Comparison of ENCODE assay signal across 9 cellular contexts in genomic region chr10:68470300-68470699, GRCh38. TPM values are rescaled to one million over a fixed set of nuclear protein-coding genes. Genes with fewer than 3 reads are reported as not detected.
DNase-seq lines count a peak whose midpoint lies in the region; ATAC-seq and TF ChIP-seq lines count a peak whose summit lies in the region.
"Had no signal": no experiment of that assay in that cellular context is flagged by ENCODE, and none has a peak within 500 bp of the region (broad histone marks: within the 10 kb centered on the region; RNA-seq: fewer than 3 reads in every experiment).

No MANE protein-coding gene starts in this region.

- peak overlapping the region; percentile 64 for H3K4me3 ChIP-seq in cardiac muscle cell
- H3K4me3 ChIP-seq in SJSA1 = peak overlapping the region; percentile 74
- peak overlapping the region; percentile 82 to 90 for H3K4me3 ChIP-seq in foreskin fibroblast (ENCODE audit: low read depth in 1 of 2, low read length in 2 of 2)
- H3K4me3 ChIP-seq in thymus (ENCODE audit: low read length) = peak overlapping the region; percentile 74

- H3K27ac Mint-ChIP-seq in CD14-positive monocyte = no peak overlapping the region

- intact Hi-C loops in cardiac septum (cut with DNase I) (no loop called here), CD14-positive monocyte (cut with micrococcal nuclease) (no loop called here)

- no peak for TF ChIP-seq CTCF in cardiac muscle cell (IDR thresholded peaks at IDR 0.05; ENCODE audit: low read depth, low read length)
- TF ChIP-seq CTCF in foreskin fibroblast (IDR thresholded peaks at IDR 0.05; ENCODE audit: low read depth, low read length) = no peak
- no peak for TF ChIP-seq CTCF in CD14-positive monocyte (IDR thresholded peaks at IDR 0.05)

- H3K4me1 ChIP-seq in cardiac muscle cell (ENCODE audit: low read depth) (no peaks in the 10 kb centered on the region), SJSA1 (replicated peaks) (peaks cover 19% of the 10 kb centered on the region), thymus (ENCODE audit: control insufficient read depth, insufficient read depth, low read length) (peaks cover 11% of the 10 kb centered on the region)

- peaks cover 15% of the 10 kb centered on the region for H3K36me3 ChIP-seq in cardiac muscle cell
- H3K36me3 ChIP-seq in SJSA1 = peaks cover 55% of the 10 kb centered on the region
- H3K36me3 ChIP-seq in thymus (ENCODE audit: control insufficient read depth, insufficient read depth) = peaks cover 11% of the 10 kb centered on the region
- H3K36me3 ChIP-seq: left ventricle myocardium inferior had no signal

- H3K27me3 ChIP-seq in cardiac muscle cell (no peaks in the 10 kb centered on the region), SJSA1 (replicated peaks) (no peaks in the 10 kb centered on the region), thymus (ENCODE audit: control insufficient read depth, insufficient read depth) (no peaks in the 10 kb centered on the region)

- peaks cover 26% of the 10 kb centered on the region for H3K4me1 Mint-ChIP-seq in CD14-positive monocyte

- H3K27ac ChIP-seq in cardiac muscle cell (no peak overlapping the region), SJSA1 (0 out of 2 replicates have a peak overlapping the region, but pooled peaks have one; percentile 85), thymus (ENCODE audit: low read depth) (no peak overlapping the region)
- H3K27ac ChIP-seq: left ventricle myocardium inferior had no signal

- H3K36me3 Mint-ChIP-seq in CD14-positive monocyte = peaks cover 10 to 17% of the 10 kb centered on the region in 2 donors

- no peak overlapping the region for H3K4me3 Mint-ChIP-seq in CD14-positive monocyte

- no peak for DNase-seq in cardiac muscle cell (ENCODE audit: low read depth in 1 of 2, low spot score in 1 of 2)
- DNase-seq in cardiac septum (ENCODE audit: low spot score) = no peak
- no peak for DNase-seq in SJSA1 (ENCODE audit: low read depth in 1 of 2, low spot score in 2 of 2)
- no peak for DNase-seq in foreskin fibroblast
- no peak for DNase-seq in superior temporal gyrus (ENCODE audit: extremely low spot score)
- DNase-seq in CD14-positive monocyte (ENCODE audit: low spot score) = no peak
- DNase-seq: left ventricle myocardium inferior had no signal

- WGBS in thymus = 70% methylated on average over 6 of the region's 6 CpGs

- peaks cover 0 to 1% (median 0%) of the 10 kb centered on the region in 3 donors for H3K27me3 Mint-ChIP-seq in CD14-positive monocyte (ENCODE audit: low read depth in 3 of 3)

- no peaks in the 10 kb centered on the region for H3K9me3 Mint-ChIP-seq in CD14-positive monocyte

- no peak for ATAC-seq in GM18520 (IDR thresholded peaks at IDR 0.05; ENCODE audit: unreplicated experiment)

- H3K9me3 ChIP-seq in cardiac muscle cell (ENCODE audit: low read depth) (no peaks in the 10 kb centered on the region), SJSA1 (replicated peaks) (no peaks in the 10 kb centered on the region), thymus (ENCODE audit: control insufficient read depth) (no peaks in the 10 kb centered on the region)
- H3K9me3 ChIP-seq: left ventricle myocardium inferior had no signal

RNA-seq across cellular contexts. Expression of gene DNA2, which starts 1.5 kb away (rescaled TPM):
- 5.4 and 8.1 TPM in 2 replicates for total RNA-seq in cardiac muscle cell
- polyA plus RNA-seq in cardiac muscle cell = 3.4 and 4.0 TPM in 2 replicates
- total RNA-seq in cardiac septum = 3.5 TPM
- 23.9 and 49.9 TPM in 2 replicates for total RNA-seq in SJSA1 (2014; rRNA removed; shearing (Covaris generic))
- polyA plus RNA-seq in thymus = 3.5 TPM
- polyA plus RNA-seq in CD14-positive monocyte = under 1 TPM; 0.08 to 0.18 TPM

RNA-seq across cellular contexts. Expression of gene SLC25A16, which starts 57.0 kb away (rescaled TPM):
- total RNA-seq in cardiac muscle cell (3.8 and 4.7 TPM in 2 replicates), cardiac septum (16.5 TPM)
- polyA plus RNA-seq in cardiac muscle cell (6.0 and 7.6 TPM in 2 replicates), thymus (12.8 TPM), CD14-positive monocyte (1 to 10 TPM; 7.0 to 9.6 TPM)
- 9.3 and 21.0 TPM in 2 replicates for total RNA-seq in SJSA1 (2014; rRNA removed; shearing (Covaris generic))
